ENCODE assay signal across 10 cellular contexts in genomic region chr12:13197526-13198141, GRCh38. TPM values are rescaled to one million over a fixed set of nuclear protein-coding genes. Genes with fewer than 3 reads are reported as not detected.
DNase-seq lines count a peak whose midpoint lies in the region; ATAC-seq and TF ChIP-seq lines count a peak whose summit lies in the region.
"Had no signal": no experiment of that assay in that cellular context is flagged by ENCODE, and none has a peak within 500 bp of the region (broad histone marks: within the 10 kb centered on the region; RNA-seq: fewer than 3 reads in every experiment).

No MANE protein-coding gene starts in this region.

- H3K4me1 ChIP-seq in mesodermal cell (ENCODE audit: control insufficient read depth, insufficient read depth, low read length, poor library complexity, severe bottlenecking) (peaks cover 67% of the 10 kb centered on the region), uterus (peaks cover 23 to 28% of the 10 kb centered on the region in 2 donors)

- H3K9me3 Mint-ChIP-seq in activated naive CD4-positive, alpha-beta T cell treated with anti-CD3 and anti-CD28 coated beads, Interleukin-2, amount 50 U/mL, for 24 hours, result no peaks in the 10 kb centered on the region

- H3K27me3 ChIP-seq in uterus, result no peaks in the 10 kb centered on the region
- H3K27me3 ChIP-seq: cardiac muscle cell had no signal

- 75 to 79% methylated on average over 6 of the region's 9 CpGs for WGBS in mesodermal cell (ENCODE audit: insufficient coverage in 2 of 2), 2 experiments

- H3K27ac Mint-ChIP-seq in activated naive CD4-positive, alpha-beta T cell treated with anti-CD3 and anti-CD28 coated beads, Interleukin-2, amount 50 U/mL, for 24 hours, result no peak overlapping the region

- no peaks in the 10 kb centered on the region for H3K27me3 Mint-ChIP-seq in activated naive CD4-positive, alpha-beta T cell treated with anti-CD3 and anti-CD28 coated beads, Interleukin-2, amount 50 U/mL, for 24 hours

- H3K4me3 ChIP-seq in cardiac fibroblast (replicated peaks in 1 of 2; ENCODE audit: low read depth in 2 of 2, low read length in 2 of 2) (peak overlapping the region; percentile 67 to 84), mesodermal cell (ENCODE audit: extremely low read depth, insufficient read depth, low read length, poor library complexity, severe bottlenecking) (peak overlapping the region; percentile 53), uterus (peak overlapping the region; percentile 50 to 70)
- H3K4me3 ChIP-seq: cardiac muscle cell had no signal

- peaks cover 28% of the 10 kb centered on the region for H3K36me3 ChIP-seq in mesodermal cell (ENCODE audit: control insufficient read depth, insufficient read depth, low read length)
- H3K36me3 ChIP-seq in uterus, result no peaks in the 10 kb centered on the region
- H3K36me3 ChIP-seq: cardiac muscle cell had no signal

- no peak for TF ChIP-seq POLR2A in uterus (IDR thresholded peaks at IDR 0.05)

- H3K4me3 Mint-ChIP-seq in activated naive CD4-positive, alpha-beta T cell treated with anti-CD3 and anti-CD28 coated beads, Interleukin-2, amount 50 U/mL, for 24 hours, result peak overlapping the region; percentile 77

- H3K27ac ChIP-seq in mesodermal cell (ENCODE audit: low read depth, low read length, severe bottlenecking) (no peak overlapping the region), uterus (peak overlapping the region; percentile 95 to 96)
- H3K27ac ChIP-seq: cardiac muscle cell had no signal

- H3K9me3 ChIP-seq in mesodermal cell (ENCODE audit: control insufficient read depth, low read length) (no peaks in the 10 kb centered on the region), uterus (no peaks in the 10 kb centered on the region)

- no peak for ATAC-seq in GM21717 (IDR thresholded peaks at IDR 0.05; ENCODE audit: unreplicated experiment)

- TF ChIP-seq CTCF in cardiac fibroblast (IDR thresholded peaks at IDR 0.05; ENCODE audit: low read depth, low read length) (no peak), uterus (IDR thresholded peaks at IDR 0.05) (no peak)

- intact Hi-C loops in uterus (cut with DNase I; ENCODE audit: low total_unique reads), result loop anchor here (5.0 kb wide), 2 partner anchors 100 to 410 kb away; partner anchors contain the start of gene APOLD1

- DNase-seq in activated naive CD4-positive, alpha-beta T cell (lab: John Stamatoyannopoulos, UW), result no peak
- DNase-seq in cardiac fibroblast (ENCODE audit: low read depth in 2 of 2) (peak; percentile 68 to 76), uterus (peak; percentile 75 to 77), SW 1271 (lab: John Stamatoyannopoulos, UW) (no peak), NCI-H1105 (lab: John Stamatoyannopoulos, UW) (no peak)
- DNase-seq: NCI-H748 treated with DMSO at 0.1 percent for 48 hours had no signal

- no peaks in the 10 kb centered on the region for H3K36me3 Mint-ChIP-seq in activated naive CD4-positive, alpha-beta T cell treated with anti-CD3 and anti-CD28 coated beads, Interleukin-2, amount 50 U/mL, for 24 hours

- peaks cover 25% of the 10 kb centered on the region for H3K4me1 Mint-ChIP-seq in activated naive CD4-positive, alpha-beta T cell treated with anti-CD3 and anti-CD28 coated beads, Interleukin-2, amount 50 U/mL, for 24 hours

RNA-seq across cellular contexts. Expression of gene EMP1, which starts 1.1 kb away (rescaled TPM):
- polyA plus RNA-seq in mesodermal cell (2013, experiment 1 of 2), result 257 TPM
- polyA plus RNA-seq in mesodermal cell (2013, experiment 2 of 2), result 183 TPM
- 100 to 1,000 TPM in 3 of 4 donors, 10 to 100 TPM in 1; 48.9 to 345 (median 163) TPM for total RNA-seq in uterus

Comparison
In these comparisons a context has a peak if more than half of its experiments do, and no peak if none do; other contexts are left out.
1. DNase-seq: peak in cardiac fibroblast (2 of 2) and uterus (2 of 2); none in activated naive CD4-positive, alpha-beta T cell (0 of 4), SW 1271 (0 of 2) and NCI-H1105 (single experiment).
2. Peak in every context shown above with its lines, with median percentiles within 50 percentile points of each other: H3K4me3 ChIP-seq.